In the genomic region with DNA sequence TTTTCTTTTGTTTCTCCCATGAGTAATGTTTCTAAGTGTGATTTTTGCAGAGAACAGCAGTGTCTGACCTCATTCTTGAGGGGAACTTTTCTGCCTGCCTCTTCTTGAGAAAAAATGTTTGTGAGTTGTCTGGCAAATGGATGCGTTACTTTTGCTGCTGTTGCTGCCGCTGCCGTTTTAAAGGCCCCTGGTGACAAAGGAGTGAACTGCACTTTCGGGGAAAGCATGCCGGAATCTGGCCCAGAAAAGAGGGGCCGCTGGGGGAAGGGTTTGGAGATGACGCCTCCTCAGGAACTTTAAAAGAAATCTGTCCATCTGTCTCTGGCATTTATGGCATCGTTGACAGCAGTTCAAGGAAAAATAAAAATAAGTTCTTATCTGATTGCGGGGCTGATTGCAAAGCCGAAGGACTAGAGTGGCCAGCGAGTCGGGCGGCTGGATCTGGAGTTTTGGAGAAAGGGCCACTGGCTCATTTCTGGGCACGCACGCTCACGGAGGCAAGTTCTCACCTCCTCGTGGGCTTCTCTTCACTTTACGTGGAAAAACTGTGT, we compare ENCODE assay signal across 8 cellular contexts. TPM values are rescaled to one million over a fixed set of nuclear protein-coding genes. Genes with fewer than 3 reads are reported as not detected.
DNase-seq lines count a peak whose midpoint lies in the region; ATAC-seq and TF ChIP-seq lines count a peak whose summit lies in the region.

No MANE protein-coding gene starts in this region.

- peak in 4 of 5 donors; percentile 32 to 66 (median 56) for DNase-seq in CD8-positive, alpha-beta memory T cell
- peak; percentile 73 for DNase-seq in LHCN-M2 (ENCODE audit: low read depth)
- DNase-seq in activated T-helper 1 cell treated with anti-CD3 and anti-CD28 coated beads, Interleukin-12 subunit alpha, Interleukin-12 subunit beta, Interleukin-2, Interleukin-4 antibody, amounts not matched to agents 30 ng/mL and 10 ng/mL and 1 ng/mL, durations not matched to agents 14 hours and 24 hours and 36 hours (ENCODE audit: low spot score), result no peak
- DNase-seq in cardiac septum (ENCODE audit: low spot score), result peak; percentile 75
- DNase-seq in gastrocnemius medialis, result peak in 1 of 2 donors; percentile 69
- DNase-seq in NCI-H446 (lab: John Stamatoyannopoulos, UW), result no peak
- DNase-seq in foreskin melanocyte, result no peak

- in situ Hi-C loops in gastrocnemius medialis (cut with MboI; ENCODE audit: low sequenced_read_pairs in 4 of 4), result no loop called here

- no peaks in the 10 kb centered on the region for H3K9me3 Mint-ChIP-seq in CD8-positive, alpha-beta memory T cell
- no peaks in the 10 kb centered on the region for H3K9me3 Mint-ChIP-seq in activated T-helper 1 cell treated with anti-CD3 and anti-CD28 coated beads, Interleukin-12 subunit alpha, Interleukin-12 subunit beta, Interleukin-2, Interleukin-4 antibody, amounts not matched to agents 30 ng/mL and 10 ng/mL and 1 ng/mL, durations not matched to agents 14 hours and 24 hours and 36 hours

- no peaks in the 10 kb centered on the region for H3K27me3 ChIP-seq in CD8-positive, alpha-beta memory T cell (ENCODE audit: insufficient read depth, low read length, poor library complexity, severe bottlenecking)
- H3K27me3 ChIP-seq in gastrocnemius medialis, result no peaks in the 10 kb centered on the region

- no peaks in the 10 kb centered on the region for H3K9me3 ChIP-seq in CD8-positive, alpha-beta memory T cell (ENCODE audit: low read length)
- no peaks in the 10 kb centered on the region for H3K9me3 ChIP-seq in gastrocnemius medialis

- H3K4me3 ChIP-seq in CD8-positive, alpha-beta memory T cell (ENCODE audit: low read length), result no peak overlapping the region
- peak overlapping the region; percentile 46 to 54 (median 50) for H3K4me3 ChIP-seq in gastrocnemius medialis

- H3K4me1 Mint-ChIP-seq in CD8-positive, alpha-beta memory T cell, result peaks cover 82 to 85% (median 84%) of the 10 kb centered on the region in 3 donors
- peaks cover 49% of the 10 kb centered on the region for H3K4me1 Mint-ChIP-seq in activated T-helper 1 cell treated with anti-CD3 and anti-CD28 coated beads, Interleukin-12 subunit alpha, Interleukin-12 subunit beta, Interleukin-2, Interleukin-4 antibody, amounts not matched to agents 30 ng/mL and 10 ng/mL and 1 ng/mL, durations not matched to agents 14 hours and 24 hours and 36 hours (ENCODE audit: low read depth)

- intact Hi-C loops in activated T-helper 1 cell treated with anti-CD3 and anti-CD28 coated beads, Interleukin-12 subunit alpha, Interleukin-12 subunit beta, Interleukin-2, Interleukin-4 antibody, amounts not matched to agents 30 ng/mL and 10 ng/mL and 1 ng/mL, durations not matched to agents 14 hours and 24 hours and 36 hours (cut with micrococcal nuclease), result no loop called here
- intact Hi-C loops in cardiac septum (cut with DNase I) (loop anchor here (5.0 kb wide), 2 partner anchors 36 to 86 kb away; no protein-coding TSS in a partner anchor), gastrocnemius medialis (cut with DNase I; ENCODE audit: low total_unique reads) (no loop called here)

- CTCF ChIA-PET in CD8-positive, alpha-beta memory T cell (lab: Charles Lee), result interaction anchor here (1.0 kb wide), 1 partner anchor 15 kb away, joined by 3 read pairs; no protein-coding TSS in a partner anchor

- H3K27me3 Mint-ChIP-seq in CD8-positive, alpha-beta memory T cell, result no peaks in the 10 kb centered on the region
- peaks cover 6% of the 10 kb centered on the region for H3K27me3 Mint-ChIP-seq in activated T-helper 1 cell treated with anti-CD3 and anti-CD28 coated beads, Interleukin-12 subunit alpha, Interleukin-12 subunit beta, Interleukin-2, Interleukin-4 antibody, amounts not matched to agents 30 ng/mL and 10 ng/mL and 1 ng/mL, durations not matched to agents 14 hours and 24 hours and 36 hours (ENCODE audit: insufficient read depth)

- no peaks in the 10 kb centered on the region for H3K36me3 ChIP-seq in CD8-positive, alpha-beta memory T cell (ENCODE audit: insufficient read depth, low read length)
- peaks cover 0 to 50% of the 10 kb centered on the region in 2 donors for H3K36me3 ChIP-seq in gastrocnemius medialis

- peak overlapping the region; percentile 11 to 99 (median 94) for H3K27ac Mint-ChIP-seq in CD8-positive, alpha-beta memory T cell
- peak overlapping the region; percentile 6 for H3K27ac Mint-ChIP-seq in activated T-helper 1 cell treated with anti-CD3 and anti-CD28 coated beads, Interleukin-12 subunit alpha, Interleukin-12 subunit beta, Interleukin-2, Interleukin-4 antibody, amounts not matched to agents 30 ng/mL and 10 ng/mL and 1 ng/mL, durations not matched to agents 14 hours and 24 hours and 36 hours

- H3K4me3 Mint-ChIP-seq in CD8-positive, alpha-beta memory T cell, result peak overlapping the region; percentile 4 to 98 (median 84)
- peak overlapping the region; percentile 31 for H3K4me3 Mint-ChIP-seq in activated T-helper 1 cell treated with anti-CD3 and anti-CD28 coated beads, Interleukin-12 subunit alpha, Interleukin-12 subunit beta, Interleukin-2, Interleukin-4 antibody, amounts not matched to agents 30 ng/mL and 10 ng/mL and 1 ng/mL, durations not matched to agents 14 hours and 24 hours and 36 hours

- POLR2A ChIA-PET in CD8-positive, alpha-beta memory T cell (lab: Charles Lee), result no interaction called here

- peaks cover 54% of the 10 kb centered on the region for H3K4me1 ChIP-seq in CD8-positive, alpha-beta memory T cell (ENCODE audit: insufficient read depth, low read length)
- peaks cover 85 to 98% of the 10 kb centered on the region in 2 donors for H3K4me1 ChIP-seq in gastrocnemius medialis

- no peak for TF ChIP-seq POLR2A in gastrocnemius medialis (IDR thresholded peaks at IDR 0.05)

- H3K36me3 Mint-ChIP-seq in CD8-positive, alpha-beta memory T cell, result peaks cover 0 to 15% (median 0%) of the 10 kb centered on the region in 3 donors
- peaks cover 2% of the 10 kb centered on the region for H3K36me3 Mint-ChIP-seq in activated T-helper 1 cell treated with anti-CD3 and anti-CD28 coated beads, Interleukin-12 subunit alpha, Interleukin-12 subunit beta, Interleukin-2, Interleukin-4 antibody, amounts not matched to agents 30 ng/mL and 10 ng/mL and 1 ng/mL, durations not matched to agents 14 hours and 24 hours and 36 hours (ENCODE audit: low read depth)

- no peak overlapping the region for H3K27ac ChIP-seq in CD8-positive, alpha-beta memory T cell (ENCODE audit: low read depth, low read length)
- peak overlapping the region; percentile 94 to 99 (median 96) for H3K27ac ChIP-seq in gastrocnemius medialis

- ATAC-seq in gastrocnemius medialis (no peak), HG02759 (IDR thresholded peaks at IDR 0.05; ENCODE audit: unreplicated experiment) (no peak)

- peak; percentile 65 to 85 (median 82) for TF ChIP-seq CTCF in gastrocnemius medialis (IDR thresholded peaks at IDR 0.05 in 4 of 5, conservative IDR thresholded peaks at IDR 0.05 in 1 of 5)

RNA-seq across cellular contexts. Expression of a gene that starts 16.5 kb away (rescaled TPM):
- total RNA-seq in CD8-positive, alpha-beta memory T cell, result 1 to 10 TPM; 2.1 to 2.2 TPM
- polyA plus RNA-seq in CD8-positive, alpha-beta memory T cell, result 71.9 TPM
- total RNA-seq in LHCN-M2 (2014; rRNA removed), result 3.1 and 4.3 TPM in 2 replicates
- polyA plus RNA-seq in LHCN-M2 (2012), result 1.1 TPM
- 3.4 and 3.9 TPM in 2 replicates for total RNA-seq in activated T-helper 1 cell treated with anti-CD3 and anti-CD28 coated beads, Interleukin-12 subunit alpha, Interleukin-12 subunit beta, Interleukin-2, Interleukin-4 antibody, amounts not matched to agents 30 ng/mL and 10 ng/mL and 1 ng/mL, durations not matched to agents 14 hours and 24 hours and 36 hours
- total RNA-seq in cardiac septum, result 25.4 TPM
- total RNA-seq in gastrocnemius medialis, result 100 to 1,000 TPM; 156 to 250 (median 196) TPM

Comparison
In these comparisons a context has a peak if more than half of its experiments do, and no peak if none do; other contexts are left out.
1. DNase-seq: peak in CD8-positive, alpha-beta memory T cell (4 of 5), LHCN-M2 (single experiment) and cardiac septum (single experiment); none in activated T-helper 1 cell treated with anti-CD3 and anti-CD28 coated beads, Interleukin-12 subunit alpha, Interleukin-12 subunit beta, Interleukin-2, Interleukin-4 antibody, amounts not matched to agents 30 ng/mL and 10 ng/mL and 1 ng/mL, durations not matched to agents 14 hours and 24 hours and 36 hours (single experiment), NCI-H446 (0 of 2) and foreskin melanocyte (single experiment).